Comparison of ENCODE assay signal across 9 cellular contexts in the genomic region with DNA sequence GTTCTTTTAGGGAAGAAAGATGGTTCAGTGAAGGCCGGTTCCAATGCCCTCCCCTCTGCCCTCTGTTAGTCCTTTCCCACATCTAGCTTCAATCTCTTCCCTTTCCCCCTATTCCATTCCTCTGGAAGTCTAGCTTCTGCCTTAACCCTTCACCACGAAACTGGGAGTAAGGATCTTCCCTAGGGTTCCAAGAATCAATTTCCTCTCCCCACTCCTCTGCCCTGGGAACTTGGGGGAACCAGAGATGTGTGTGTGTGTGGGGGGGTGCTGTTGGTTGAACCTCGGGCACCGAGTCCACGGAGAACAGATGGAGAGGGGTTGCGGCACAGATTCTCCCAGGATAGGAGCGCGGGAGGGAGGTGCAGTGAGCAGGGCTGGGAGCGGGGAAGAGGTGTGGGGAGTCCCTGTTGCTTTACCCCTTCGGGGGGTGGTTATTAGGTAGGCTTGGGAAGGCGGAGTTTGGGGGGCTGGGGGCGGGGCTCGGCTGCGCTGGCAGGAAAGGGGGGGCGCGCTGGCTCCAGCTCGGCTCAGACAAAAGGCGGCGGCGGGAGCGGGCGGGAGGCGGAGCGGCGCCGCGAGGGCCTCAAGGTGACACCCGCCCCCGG. TPM values are rescaled to one million over a fixed set of nuclear protein-coding genes. Genes with fewer than 3 reads are reported as not detected.
DNase-seq lines count a peak whose midpoint lies in the region; ATAC-seq and TF ChIP-seq lines count a peak whose summit lies in the region.
"Had no signal": no experiment of that assay in that cellular context is flagged by ENCODE, and none has a peak within 500 bp of the region (broad histone marks: within the 10 kb centered on the region; RNA-seq: fewer than 3 reads in every experiment).

Gene TMEM151B (plus strand): TSS at position 530 of the 605 bp plus-strand sequence. CDS start 293 bp downstream, outside the sequence.

- peaks cover 13 to 38% (median 27%) of the 10 kb centered on the region in 4 donors for H3K4me1 Mint-ChIP-seq in naive thymus-derived CD8-positive, alpha-beta T cell

- POLR2A ChIA-PET in AG04449 (lab: Yijun Ruan, JAX): no interaction called here
- POLR2A ChIA-PET in HEK293 (lab: Yijun Ruan, JAX): interaction anchor here (1.4 to 1.9 kb wide), 2 partner anchors 23 to 46 kb away, joined by 3 to 8 read pairs; partner anchors contain the start of gene HSP90AB1
- POLR2A ChIA-PET in naive thymus-derived CD8-positive, alpha-beta T cell (lab: Charles Lee): interaction anchor here (0.7 to 1.5 kb wide), 4 partner anchors 13 to 43 kb away, joined by 3 to 5 read pairs (median 4); partner anchors contain the start of gene AARS2

- peak in 1 of 2 donors; percentile 8 for ATAC-seq in naive thymus-derived CD8-positive, alpha-beta T cell
- ATAC-seq in GM21367 (IDR thresholded peaks at IDR 0.05; ENCODE audit: unreplicated experiment): no peak
- no peak for ATAC-seq in activated CD4-positive, CD25-positive, alpha-beta regulatory T cell treated with anti-CD3 and anti-CD28 coated beads, Interleukin-2, amount 50 U/mL, for 24 hours

- in situ Hi-C loops in astrocyte of the cerebellum (cut with HindIII; ENCODE audit: low sequenced_read_pairs): no loop called here

- TF ChIP-seq CTCF in AG04449 (IDR thresholded peaks at IDR 0.05; ENCODE audit: insufficient read depth, low read length, missing control alignments): no peak
- TF ChIP-seq CTCF in HEK293 (tag by site-specific recombination; IDR thresholded peaks at IDR 0.05): no peak
- TF ChIP-seq CTCF in astrocyte of the cerebellum (IDR thresholded peaks at IDR 0.05; ENCODE audit: low read depth, low read length, missing control alignments): no peak

- CTCF ChIA-PET in AG04449 (lab: Yijun Ruan, JAX): interaction anchor here (0.7 to 9.1 kb wide), 11 partner anchors 8 to 97 kb away, joined by 3 to 234 read pairs (median 41); partner anchors contain the start of genes AARS2, SLC35B2 and SPATS1
- CTCF ChIA-PET in HEK293 (lab: Yijun Ruan, JAX): interaction anchor here (0.6 to 7.2 kb wide), 7 partner anchors 9 to 1144 kb away, joined by 3 to 208 read pairs (median 32); partner anchors contain the start of gene AARS2

- peak within 1 kb of the TSS; percentile 8; the same call in 1 of the 2 replicates for H3K4me3 ChIP-seq in AG04449 (ENCODE audit: low read depth, low read length)
- H3K4me3 ChIP-seq in HEK293 (ENCODE audit: low read depth, low read length): peak within 1 kb of the TSS; percentile 33
- peak within 1 kb of the TSS; percentile 17 for H3K4me3 ChIP-seq in astrocyte of the cerebellum (ENCODE audit: low read depth, low read length)

- H3K36me3 Mint-ChIP-seq in naive thymus-derived CD8-positive, alpha-beta T cell: peaks cover 0 to 2% (median 0%) of the 10 kb centered on the region in 3 donors

- no peaks in the 10 kb centered on the region for H3K36me3 ChIP-seq in HEK293 (ENCODE audit: control insufficient read depth in 2 of 2, insufficient read depth in 1 of 2, low read length in 2 of 2)

- no peaks in the 10 kb centered on the region for H3K9me3 Mint-ChIP-seq in naive thymus-derived CD8-positive, alpha-beta T cell

- H3K4me1 ChIP-seq in HEK293 (ENCODE audit: control insufficient read depth, insufficient read depth, low read length): no peaks in the 10 kb centered on the region

- DNase-seq in AG04449 (ENCODE audit: low read depth, low spot score) (no peak), astrocyte of the cerebellum (ENCODE audit: low read depth) (no peak), GM19240 (ENCODE audit: insufficient read length, low spot score) (no peak), GF-D8 (lab: John Stamatoyannopoulos, UW) (no peak)
- DNase-seq in naive thymus-derived CD8-positive, alpha-beta T cell: peak in 8 of 10 donors; percentile 32 to 72 (median 48)

- no peak within 1 kb of the TSS for H3K27ac ChIP-seq in HEK293 (ENCODE audit: extremely low read depth, low read depth, low read length)

- peak within 1 kb of the TSS; percentile 68 to 87 (median 76) for H3K4me3 Mint-ChIP-seq in naive thymus-derived CD8-positive, alpha-beta T cell

- H3K27me3 Mint-ChIP-seq in naive thymus-derived CD8-positive, alpha-beta T cell: peaks cover 22 to 44% (median 39%) of the 10 kb centered on the region in 5 donors

- H3K27ac Mint-ChIP-seq in naive thymus-derived CD8-positive, alpha-beta T cell: peak within 1 kb of the TSS in 7 of 10 donors; percentile 19 to 74 (median 60)

- no peaks in the 10 kb centered on the region for H3K9me3 ChIP-seq in HEK293 (ENCODE audit: control insufficient read depth, insufficient read depth, low read depth, low read length)

TF ChIP-seq in HEK293, 187 proteins besides CTCF, POLR2A, EP300 and RAD21:
- peak; percentile 61; the same call in 1 of the 2 replicates for TF ChIP-seq IKZF3 (tag by site-specific recombination; IDR thresholded peaks at IDR 0.05)
- TF ChIP-seq ZNF670 (tag by site-specific recombination; IDR thresholded peaks at IDR 0.05; ENCODE audit: low read depth): no peak

RNA-seq across cellular contexts. Expression of gene TMEM151B, which starts in this region (rescaled TPM):
- not detected for total RNA-seq in naive thymus-derived CD8-positive, alpha-beta T cell
- not detected for polyA plus RNA-seq in naive thymus-derived CD8-positive, alpha-beta T cell
- total RNA-seq: lung microvascular endothelial cell had no signal

Comparison
In these comparisons a context has a peak if more than half of its experiments do, and no peak if none do; other contexts are left out.
1. Peak in DNase-seq in naive thymus-derived CD8-positive, alpha-beta T cell; RNA of the gene not detected or under 1 TPM.